ENCODE assay signal across 1 cellular context in genomic region chr10:21724695-21725371, GRCh38.
A peak's percentile ranks its signal among the peaks of the same experiment; 100 is the strongest.
TF ChIP-seq lines count a peak whose summit lies in the region.

No MANE protein-coding gene starts in this region.

TF ChIP-seq in HEK293, 187 proteins besides CTCF, POLR2A, EP300 and RAD21 (continued from another document):
- TF ChIP-seq, protein P1, sequence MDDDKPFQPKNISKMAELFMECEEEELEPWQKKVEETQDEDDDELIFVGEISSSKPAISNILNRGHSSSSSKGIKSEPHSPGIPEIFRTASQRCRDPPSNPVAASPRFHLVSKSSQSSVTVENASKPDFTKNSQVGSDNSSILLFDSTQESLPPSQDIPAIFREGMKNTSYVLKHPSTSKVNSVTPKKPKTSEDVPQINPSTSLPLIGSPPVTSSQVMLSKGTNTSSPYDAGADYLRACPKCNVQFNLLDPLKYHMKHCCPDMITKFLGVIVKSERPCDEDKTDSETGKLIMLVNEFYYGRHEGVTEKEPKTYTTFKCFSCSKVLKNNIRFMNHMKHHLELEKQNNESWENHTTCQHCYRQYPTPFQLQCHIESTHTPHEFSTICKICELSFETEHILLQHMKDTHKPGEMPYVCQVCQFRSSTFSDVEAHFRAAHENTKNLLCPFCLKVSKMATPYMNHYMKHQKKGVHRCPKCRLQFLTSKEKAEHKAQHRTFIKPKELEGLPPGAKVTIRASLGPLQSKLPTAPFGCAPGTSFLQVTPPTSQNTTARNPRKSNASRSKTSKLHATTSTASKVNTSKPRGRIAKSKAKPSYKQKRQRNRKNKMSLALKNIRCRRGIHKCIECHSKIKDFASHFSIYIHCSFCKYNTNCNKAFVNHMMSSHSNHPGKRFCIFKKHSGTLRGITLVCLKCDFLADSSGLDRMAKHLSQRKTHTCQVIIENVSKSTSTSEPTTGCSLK (tag by site-specific recombination; IDR thresholded peaks at IDR 0.05): no peak
- TF ChIP-seq, protein P2, sequence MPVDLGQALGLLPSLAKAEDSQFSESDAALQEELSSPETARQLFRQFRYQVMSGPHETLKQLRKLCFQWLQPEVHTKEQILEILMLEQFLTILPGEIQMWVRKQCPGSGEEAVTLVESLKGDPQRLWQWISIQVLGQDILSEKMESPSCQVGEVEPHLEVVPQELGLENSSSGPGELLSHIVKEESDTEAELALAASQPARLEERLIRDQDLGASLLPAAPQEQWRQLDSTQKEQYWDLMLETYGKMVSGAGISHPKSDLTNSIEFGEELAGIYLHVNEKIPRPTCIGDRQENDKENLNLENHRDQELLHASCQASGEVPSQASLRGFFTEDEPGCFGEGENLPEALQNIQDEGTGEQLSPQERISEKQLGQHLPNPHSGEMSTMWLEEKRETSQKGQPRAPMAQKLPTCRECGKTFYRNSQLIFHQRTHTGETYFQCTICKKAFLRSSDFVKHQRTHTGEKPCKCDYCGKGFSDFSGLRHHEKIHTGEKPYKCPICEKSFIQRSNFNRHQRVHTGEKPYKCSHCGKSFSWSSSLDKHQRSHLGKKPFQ (tag by site-specific recombination; IDR thresholded peaks at IDR 0.05): peak; percentile 66
- TF ChIP-seq ZNF791 (tag by site-specific recombination; IDR thresholded peaks at IDR 0.05) (no peak), OSR2 (tag by site-specific recombination; IDR thresholded peaks at IDR 0.05) (peak; percentile 71), ZNF510 (tag by site-specific recombination; IDR thresholded peaks at IDR 0.05; ENCODE audit: insufficient replicate concordance) (peak; percentile 91), ZNF548 (tag by site-specific recombination; IDR thresholded peaks at IDR 0.05) (no peak), ZNF830 (tag by site-specific recombination; IDR thresholded peaks at IDR 0.05; ENCODE audit: low read depth) (peak; percentile 98), ZNF16 (tag by site-specific recombination; IDR thresholded peaks at IDR 0.05; ENCODE audit: low read depth) (no peak), ZFP37 (tag by site-specific recombination; IDR thresholded peaks at IDR 0.05) (no peak), BCL11A (tag by site-specific recombination; IDR thresholded peaks at IDR 0.05; ENCODE audit: low read depth) (peak; percentile 94), KLF9 (tag by site-specific recombination; IDR thresholded peaks at IDR 0.05; ENCODE audit: low read depth) (no peak), MYNN (tag by site-specific recombination; IDR thresholded peaks at IDR 0.05; ENCODE audit: borderline replicate concordance) (no peak), ZNF792 (tag by site-specific recombination; IDR thresholded peaks at IDR 0.05) (no peak), PRDM1 (tag by site-specific recombination; IDR thresholded peaks at IDR 0.05) (peak; percentile 97), ZNF391 (tag by site-specific recombination; IDR thresholded peaks at IDR 0.05; ENCODE audit: borderline replicate concordance, low read depth) (peak; percentile 81; the same call in 1 of the 2 replicates), OVOL3 (tag by site-specific recombination; IDR thresholded peaks at IDR 0.05) (peak; percentile 61; the same call in 1 of the 2 replicates), ZNF394 (tag by site-specific recombination; IDR thresholded peaks at IDR 0.05; ENCODE audit: borderline replicate concordance) (peak; percentile 48; the same call in 1 of the 2 replicates), SALL2 (tag by site-specific recombination; IDR thresholded peaks at IDR 0.05; ENCODE audit: borderline replicate concordance) (no peak), ZNF449 (tag by site-specific recombination; IDR thresholded peaks at IDR 0.05) (peak; percentile 68; the same call in 1 of the 2 replicates), ZNF23 (tag by site-specific recombination; IDR thresholded peaks at IDR 0.05; ENCODE audit: borderline replicate concordance) (no peak), ZNF223 (tag by site-specific recombination; IDR thresholded peaks at IDR 0.05) (no peak), ZNF311 (tag by site-specific recombination; IDR thresholded peaks at IDR 0.05; ENCODE audit: borderline replicate concordance) (no peak), ZSCAN30 (tag by site-specific recombination; IDR thresholded peaks at IDR 0.05) (peak; percentile 98), PRDM4 (tag by site-specific recombination; IDR thresholded peaks at IDR 0.05) (peak; percentile 75), ZEB2 (tag by site-specific recombination; IDR thresholded peaks at IDR 0.05) (peak; percentile 85), ZNF776 (tag by site-specific recombination; IDR thresholded peaks at IDR 0.05; ENCODE audit: borderline replicate concordance) (no peak; the same call in 1 of the 2 replicates), ZBTB7A (tag by site-specific recombination; IDR thresholded peaks at IDR 0.05; ENCODE audit: low read depth) (no peak), ZBTB48 (tag by site-specific recombination; IDR thresholded peaks at IDR 0.05) (peak; percentile 78), KLF1 (tag by site-specific recombination; IDR thresholded peaks at IDR 0.05) (no peak), ZNF433 (tag by site-specific recombination; IDR thresholded peaks at IDR 0.05; ENCODE audit: low read depth) (no peak), ZNF785 (tag by site-specific recombination; IDR thresholded peaks at IDR 0.05) (no peak), ZNF660 (tag by site-specific recombination; IDR thresholded peaks at IDR 0.05) (peak; percentile 100), ZNF19 (tag by site-specific recombination; IDR thresholded peaks at IDR 0.05; ENCODE audit: low read depth) (no peak), ZNF561 (tag by site-specific recombination; IDR thresholded peaks at IDR 0.05; ENCODE audit: borderline replicate concordance) (peak; percentile 99), ZNF514 (tag by site-specific recombination; IDR thresholded peaks at IDR 0.05) (no peak), ZNF140 (tag by site-specific recombination; IDR thresholded peaks at IDR 0.05) (no peak), FEZF1 (tag by site-specific recombination; IDR thresholded peaks at IDR 0.05) (peak; percentile 83), ZNF560 (tag by site-specific recombination; IDR thresholded peaks at IDR 0.05; ENCODE audit: borderline replicate concordance) (no peak), ZNF148 (tag by site-specific recombination; IDR thresholded peaks at IDR 0.05; ENCODE audit: borderline replicate concordance) (no peak), ZNF274 (IDR thresholded peaks at IDR 0.05; ENCODE audit: low read length) (no peak), ZNF274 (tag by site-specific recombination; IDR thresholded peaks at IDR 0.05; ENCODE audit: borderline replicate concordance) (no peak), SCRT2 (tag by site-specific recombination; IDR thresholded peaks at IDR 0.05) (peak; percentile 55), ZBTB17 (tag by site-specific recombination; IDR thresholded peaks at IDR 0.05) (peak; percentile 73; the same call in 1 of the 2 replicates), ZNF544 (tag by site-specific recombination; IDR thresholded peaks at IDR 0.05) (no peak; the same call in none of the 2 replicates)
- TF ChIP-seq, protein P3, sequence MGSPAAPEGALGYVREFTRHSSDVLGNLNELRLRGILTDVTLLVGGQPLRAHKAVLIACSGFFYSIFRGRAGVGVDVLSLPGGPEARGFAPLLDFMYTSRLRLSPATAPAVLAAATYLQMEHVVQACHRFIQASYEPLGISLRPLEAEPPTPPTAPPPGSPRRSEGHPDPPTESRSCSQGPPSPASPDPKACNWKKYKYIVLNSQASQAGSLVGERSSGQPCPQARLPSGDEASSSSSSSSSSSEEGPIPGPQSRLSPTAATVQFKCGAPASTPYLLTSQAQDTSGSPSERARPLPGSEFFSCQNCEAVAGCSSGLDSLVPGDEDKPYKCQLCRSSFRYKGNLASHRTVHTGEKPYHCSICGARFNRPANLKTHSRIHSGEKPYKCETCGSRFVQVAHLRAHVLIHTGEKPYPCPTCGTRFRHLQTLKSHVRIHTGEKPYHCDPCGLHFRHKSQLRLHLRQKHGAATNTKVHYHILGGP (tag by site-specific recombination; IDR thresholded peaks at IDR 0.05): peak; percentile 100
- TF ChIP-seq, protein P4, sequence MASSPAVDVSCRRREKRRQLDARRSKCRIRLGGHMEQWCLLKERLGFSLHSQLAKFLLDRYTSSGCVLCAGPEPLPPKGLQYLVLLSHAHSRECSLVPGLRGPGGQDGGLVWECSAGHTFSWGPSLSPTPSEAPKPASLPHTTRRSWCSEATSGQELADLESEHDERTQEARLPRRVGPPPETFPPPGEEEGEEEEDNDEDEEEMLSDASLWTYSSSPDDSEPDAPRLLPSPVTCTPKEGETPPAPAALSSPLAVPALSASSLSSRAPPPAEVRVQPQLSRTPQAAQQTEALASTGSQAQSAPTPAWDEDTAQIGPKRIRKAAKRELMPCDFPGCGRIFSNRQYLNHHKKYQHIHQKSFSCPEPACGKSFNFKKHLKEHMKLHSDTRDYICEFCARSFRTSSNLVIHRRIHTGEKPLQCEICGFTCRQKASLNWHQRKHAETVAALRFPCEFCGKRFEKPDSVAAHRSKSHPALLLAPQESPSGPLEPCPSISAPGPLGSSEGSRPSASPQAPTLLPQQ (tag by site-specific recombination; IDR thresholded peaks at IDR 0.05): peak; percentile 81
- TF ChIP-seq, protein P5, sequence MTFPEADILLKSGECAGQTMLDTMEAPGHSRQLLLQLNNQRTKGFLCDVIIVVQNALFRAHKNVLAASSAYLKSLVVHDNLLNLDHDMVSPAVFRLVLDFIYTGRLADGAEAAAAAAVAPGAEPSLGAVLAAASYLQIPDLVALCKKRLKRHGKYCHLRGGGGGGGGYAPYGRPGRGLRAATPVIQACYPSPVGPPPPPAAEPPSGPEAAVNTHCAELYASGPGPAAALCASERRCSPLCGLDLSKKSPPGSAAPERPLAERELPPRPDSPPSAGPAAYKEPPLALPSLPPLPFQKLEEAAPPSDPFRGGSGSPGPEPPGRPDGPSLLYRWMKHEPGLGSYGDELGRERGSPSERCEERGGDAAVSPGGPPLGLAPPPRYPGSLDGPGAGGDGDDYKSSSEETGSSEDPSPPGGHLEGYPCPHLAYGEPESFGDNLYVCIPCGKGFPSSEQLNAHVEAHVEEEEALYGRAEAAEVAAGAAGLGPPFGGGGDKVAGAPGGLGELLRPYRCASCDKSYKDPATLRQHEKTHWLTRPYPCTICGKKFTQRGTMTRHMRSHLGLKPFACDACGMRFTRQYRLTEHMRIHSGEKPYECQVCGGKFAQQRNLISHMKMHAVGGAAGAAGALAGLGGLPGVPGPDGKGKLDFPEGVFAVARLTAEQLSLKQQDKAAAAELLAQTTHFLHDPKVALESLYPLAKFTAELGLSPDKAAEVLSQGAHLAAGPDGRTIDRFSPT (tag by site-specific recombination; IDR thresholded peaks at IDR 0.05): peak; percentile 86; the same call in 1 of the 2 replicates
- TF ChIP-seq, protein P6, sequence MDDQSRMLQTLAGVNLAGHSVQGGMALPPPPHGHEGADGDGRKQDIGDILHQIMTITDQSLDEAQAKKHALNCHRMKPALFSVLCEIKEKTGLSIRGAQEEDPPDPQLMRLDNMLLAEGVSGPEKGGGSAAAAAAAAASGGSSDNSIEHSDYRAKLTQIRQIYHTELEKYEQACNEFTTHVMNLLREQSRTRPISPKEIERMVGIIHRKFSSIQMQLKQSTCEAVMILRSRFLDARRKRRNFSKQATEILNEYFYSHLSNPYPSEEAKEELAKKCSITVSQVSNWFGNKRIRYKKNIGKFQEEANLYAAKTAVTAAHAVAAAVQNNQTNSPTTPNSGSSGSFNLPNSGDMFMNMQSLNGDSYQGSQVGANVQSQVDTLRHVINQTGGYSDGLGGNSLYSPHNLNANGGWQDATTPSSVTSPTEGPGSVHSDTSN (CRISPR knock-in tag; IDR thresholded peaks at IDR 0.05): no peak
